8 cellular contexts compared by ENCODE assay signal in the genomic region with DNA sequence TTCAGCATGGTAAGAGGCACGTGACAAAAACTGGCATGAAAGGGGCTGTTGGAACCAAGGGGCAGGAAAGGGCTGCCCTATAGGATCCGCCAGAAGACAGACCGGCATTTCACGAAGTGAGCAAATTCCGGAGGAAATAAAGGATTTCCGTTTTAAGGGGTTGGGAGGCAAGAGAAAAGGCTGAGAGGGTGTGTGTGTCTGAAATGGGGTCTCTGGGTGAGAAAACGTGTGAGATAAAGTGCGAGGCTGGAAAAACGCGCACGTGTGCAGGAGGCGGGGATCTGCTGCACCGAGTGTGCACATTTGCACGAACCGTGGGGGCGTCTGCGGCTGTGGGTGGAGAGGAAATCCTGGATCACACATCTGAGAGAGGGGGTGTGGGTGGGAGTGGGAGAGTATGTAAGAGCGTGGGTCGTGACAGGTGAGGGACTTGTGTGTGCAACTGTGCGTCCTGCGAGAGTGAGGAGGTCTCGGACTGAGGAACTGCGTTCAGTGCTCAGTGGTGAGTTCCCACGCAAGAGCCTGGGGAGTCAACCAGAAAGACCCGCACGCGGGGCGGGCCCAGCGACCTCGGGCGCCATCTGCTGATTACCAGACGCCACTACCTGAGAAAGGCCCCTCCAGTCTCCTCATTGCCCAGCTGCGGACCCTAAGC. TPM values are rescaled to one million over a fixed set of nuclear protein-coding genes. Genes with fewer than 3 reads are reported as not detected.
DNase-seq lines count a peak whose midpoint lies in the region; ATAC-seq, FAIRE-seq and TF ChIP-seq lines count a peak whose summit lies in the region.

No MANE protein-coding gene starts in this region.

- H3K9me3 Mint-ChIP-seq in stimulated activated naive CD8-positive, alpha-beta T cell treated with anti-CD3 and anti-CD28 coated beads, Interleukin-15, amount 100 ng/mL, for 72 hours = no peaks in the 10 kb centered on the region

- no peaks in the 10 kb centered on the region for H3K9me3 ChIP-seq in neutrophil

- H3K27ac ChIP-seq in neutrophil = no peak overlapping the region

- H3K4me1 Mint-ChIP-seq in stimulated activated naive CD8-positive, alpha-beta T cell treated with anti-CD3 and anti-CD28 coated beads, Interleukin-15, amount 100 ng/mL, for 72 hours = peaks cover 43% of the 10 kb centered on the region

- peak; percentile 41 for DNase-seq in NCI-H2107 treated with DMSO at 0.1 percent for 48 hours (lab: John Stamatoyannopoulos, UW; ENCODE audit: unreplicated experiment)
- no peak for DNase-seq in NCI-H2107 (lab: John Stamatoyannopoulos, UW)
- DNase-seq in SHP77 treated with DMSO at 0.1 percent for 48 hours (lab: John Stamatoyannopoulos, UW) = peak; percentile 65
- peak; percentile 77 for DNase-seq in activated gamma-delta T cell treated with Interleukin-2 at 50 U/mL for 16 hours
- DNase-seq in frontal cortex (ENCODE audit: low spot score in 2 of 2) = peak; percentile 74 to 88
- DNase-seq in stimulated activated naive CD8-positive, alpha-beta T cell treated with anti-CD3 and anti-CD28 coated beads, Interleukin-15, amount 100 ng/mL, for 72 hours = peak; percentile 79 to 81

- TF ChIP-seq CTCF in LNCAP (IDR thresholded peaks at IDR 0.05) (peak; percentile 82), neutrophil (IDR thresholded peaks at IDR 0.05) (peak; percentile 76)

- no peaks in the 10 kb centered on the region for H3K36me3 ChIP-seq in neutrophil

- peaks cover 12% of the 10 kb centered on the region for H3K27me3 Mint-ChIP-seq in stimulated activated naive CD8-positive, alpha-beta T cell treated with anti-CD3 and anti-CD28 coated beads, Interleukin-15, amount 100 ng/mL, for 72 hours

- peak; percentile 90 for ATAC-seq in stimulated activated naive CD8-positive, alpha-beta T cell treated with anti-CD3 and anti-CD28 coated beads, Interleukin-15, amount 100 ng/mL, for 72 hours

- peaks cover 7% of the 10 kb centered on the region for H3K27me3 ChIP-seq in neutrophil

- no peak for FAIRE-seq in frontal cortex (lab: Jason Lieb, UNC)

- peak overlapping the region in 1 of 2 donors; percentile 81 for H3K27ac Mint-ChIP-seq in stimulated activated naive CD8-positive, alpha-beta T cell treated with anti-CD3 and anti-CD28 coated beads, Interleukin-15, amount 100 ng/mL, for 72 hours

- peak overlapping the region; percentile 75 to 80 for H3K4me3 Mint-ChIP-seq in stimulated activated naive CD8-positive, alpha-beta T cell treated with anti-CD3 and anti-CD28 coated beads, Interleukin-15, amount 100 ng/mL, for 72 hours

- peak overlapping the region; percentile 41 to 47 for H3K4me3 ChIP-seq in neutrophil (ENCODE audit: low read depth in 1 of 2, low read length in 1 of 2)

- peaks cover 21 to 23% of the 10 kb centered on the region in 2 experiments for H3K4me1 ChIP-seq in neutrophil (ENCODE audit: control insufficient read depth in 1 of 2, insufficient read depth in 1 of 2, low read depth in 1 of 2, low read length in 1 of 2)

RNA-seq across cellular contexts. Expression of gene P2RX7, which starts 37.0 kb away (rescaled TPM):
- total RNA-seq in frontal cortex = 1.2 TPM

RNA-seq across cellular contexts. Expression of gene OASL, which starts 56.6 kb away (rescaled TPM):
- total RNA-seq in frontal cortex = not detected
